Comparison of ENCODE assay signal across 8 cellular contexts in the genomic region with DNA sequence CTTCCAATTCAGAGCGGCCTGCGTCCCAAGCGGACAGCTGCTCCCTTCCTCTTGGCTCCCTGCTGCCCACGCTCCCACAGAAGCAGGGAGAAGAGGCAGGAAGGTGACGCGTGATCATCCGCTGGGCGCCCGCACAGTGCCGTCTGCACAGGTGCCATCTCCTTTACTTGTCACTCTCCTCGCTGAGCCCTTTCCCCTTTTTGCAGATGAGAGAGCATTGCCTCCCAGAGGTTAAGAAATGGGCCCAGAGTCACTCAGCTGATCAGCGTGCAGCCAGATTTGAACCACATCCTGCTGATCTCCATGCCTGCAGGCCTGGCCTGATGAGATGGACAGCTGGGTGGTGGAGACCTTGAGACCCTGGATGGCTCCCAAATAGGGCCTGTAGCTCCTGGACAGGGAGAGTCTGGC.
A peak's percentile ranks its signal among the peaks of the same experiment; 100 is the strongest.
DNase-seq lines count a peak whose midpoint lies in the region; TF ChIP-seq lines count a peak whose summit lies in the region.

No MANE protein-coding gene starts in this region.

- no peaks in the 10 kb centered on the region for H3K9me3 ChIP-seq in SJCRH30 (replicated peaks)

- no peak for TF ChIP-seq CTCF in glutamatergic neuron (IDR thresholded peaks at IDR 0.05; ENCODE audit: partially characterized antibody, unreplicated experiment)

- peak overlapping the region; percentile 81 for H3K27ac ChIP-seq in SJCRH30

- peaks cover 12% of the 10 kb centered on the region for H3K27me3 Mint-ChIP-seq in glutamatergic neuron (ENCODE audit: unreplicated experiment)
- no peaks in the 10 kb centered on the region for H3K27me3 Mint-ChIP-seq in stimulated activated naive CD8-positive, alpha-beta T cell treated with anti-CD3 and anti-CD28 coated beads, Interleukin-15, Interleukin-2, amounts not matched to agents 100 ng/mL and 50 ng/mL, for 24 hours

- peaks cover 71% of the 10 kb centered on the region for H3K4me1 ChIP-seq in SJCRH30

- peak; percentile 77 for DNase-seq in activated CD8-positive, alpha-beta memory T cell treated with anti-CD3 and anti-CD28 coated beads for 24 hours
- no peak for DNase-seq in activated CD8-positive, alpha-beta memory T cell treated with anti-CD3 and anti-CD28 coated beads, Interleukin-2, amount 50 U/mL, for 4 hours
- DNase-seq in SJCRH30 (peak; percentile 92 to 96), glutamatergic neuron (peak; percentile 28), islet precursor cell (no peak), SHP77 treated with DMSO at 0.1 percent for 48 hours (lab: John Stamatoyannopoulos, UW) (no peak), LoVo (ENCODE audit: low spot score) (no peak)

- peak overlapping the region; percentile 75 for H3K27ac Mint-ChIP-seq in glutamatergic neuron (ENCODE audit: unreplicated experiment)
- H3K27ac Mint-ChIP-seq in stimulated activated naive CD8-positive, alpha-beta T cell treated with anti-CD3 and anti-CD28 coated beads, Interleukin-15, Interleukin-2, amounts not matched to agents 100 ng/mL and 50 ng/mL, for 24 hours, result peak overlapping the region; percentile 98

- H3K4me3 Mint-ChIP-seq in glutamatergic neuron (ENCODE audit: unreplicated experiment), result peak overlapping the region; percentile 30
- H3K4me3 Mint-ChIP-seq in stimulated activated naive CD8-positive, alpha-beta T cell treated with anti-CD3 and anti-CD28 coated beads, Interleukin-15, Interleukin-2, amounts not matched to agents 100 ng/mL and 50 ng/mL, for 24 hours, result peak overlapping the region; percentile 77

- H3K36me3 Mint-ChIP-seq in glutamatergic neuron (ENCODE audit: unreplicated experiment), result no peaks in the 10 kb centered on the region
- H3K36me3 Mint-ChIP-seq in stimulated activated naive CD8-positive, alpha-beta T cell treated with anti-CD3 and anti-CD28 coated beads, Interleukin-15, Interleukin-2, amounts not matched to agents 100 ng/mL and 50 ng/mL, for 24 hours (ENCODE audit: low read depth), result peaks cover 4% of the 10 kb centered on the region

- H3K27me3 ChIP-seq in SJCRH30, result no peaks in the 10 kb centered on the region

- H3K4me3 ChIP-seq in SJCRH30, result no peak overlapping the region

- H3K9me3 Mint-ChIP-seq in glutamatergic neuron (ENCODE audit: unreplicated experiment), result peaks cover 6% of the 10 kb centered on the region
- H3K9me3 Mint-ChIP-seq in stimulated activated naive CD8-positive, alpha-beta T cell treated with anti-CD3 and anti-CD28 coated beads, Interleukin-15, Interleukin-2, amounts not matched to agents 100 ng/mL and 50 ng/mL, for 24 hours, result no peaks in the 10 kb centered on the region

- no peaks in the 10 kb centered on the region for H3K36me3 ChIP-seq in SJCRH30

- peaks cover 55% of the 10 kb centered on the region for H3K4me1 Mint-ChIP-seq in glutamatergic neuron (ENCODE audit: low read depth, unreplicated experiment)
- peaks cover 100% of the 10 kb centered on the region for H3K4me1 Mint-ChIP-seq in stimulated activated naive CD8-positive, alpha-beta T cell treated with anti-CD3 and anti-CD28 coated beads, Interleukin-15, Interleukin-2, amounts not matched to agents 100 ng/mL and 50 ng/mL, for 24 hours (ENCODE audit: low read depth)

Comparison
In these comparisons a context has a peak if more than half of its experiments do, and no peak if none do; other contexts are left out.
1. DNase-seq: peak in activated CD8-positive, alpha-beta memory T cell treated with anti-CD3 and anti-CD28 coated beads for 24 hours (single experiment), SJCRH30 (2 of 2) and glutamatergic neuron (single experiment); none in activated CD8-positive, alpha-beta memory T cell treated with anti-CD3 and anti-CD28 coated beads, Interleukin-2, amount 50 U/mL, for 4 hours (single experiment), islet precursor cell (single experiment), SHP77 treated with DMSO at 0.1 percent for 48 hours (single experiment) and LoVo (single experiment).